ENCODE assay signal across 16 cellular contexts in genomic region chr1:203124546-203125317, GRCh38. TPM values are rescaled to one million over a fixed set of nuclear protein-coding genes. Genes with fewer than 3 reads are reported as not detected.
A peak's percentile ranks its signal among the peaks of the same experiment; 100 is the strongest.
DNase-seq lines count a peak whose midpoint lies in the region; ATAC-seq and TF ChIP-seq lines count a peak whose summit lies in the region.
"Had no signal": no experiment of that assay in that cellular context is flagged by ENCODE, and none has a peak within 500 bp of the region (broad histone marks: within the 10 kb centered on the region; RNA-seq: fewer than 3 reads in every experiment).

No MANE protein-coding gene starts in this region.

- H3K4me1 ChIP-seq in BLaER1 treated with 17β-estradiol and CSF1 and Interleukin-3, amounts not matched to agents 10 nM and 100 nM, result peaks cover 80 to 91% (median 85%) of the 10 kb centered on the region in 10 experiments

- TF ChIP-seq CTCF in fibroblast of the aortic adventitia (IDR thresholded peaks at IDR 0.05; ENCODE audit: insufficient read depth, low read length), result no peak

- no peak overlapping the region for H3K4me3 ChIP-seq in BLaER1 treated with 17β-estradiol and CSF1 and Interleukin-3, amounts not matched to agents 10 nM and 100 nM
- no peak overlapping the region for H3K4me3 ChIP-seq in fibroblast of the aortic adventitia (ENCODE audit: low read depth, low read length)

- peaks cover 31 to 68% (median 38%) of the 10 kb centered on the region in 11 experiments for H3K27me3 ChIP-seq in BLaER1 treated with 17β-estradiol and CSF1 and Interleukin-3, amounts not matched to agents 10 nM and 100 nM

- DNase-seq in ELR (ENCODE audit: low read depth) (peak; percentile 52), RPMI7951 (ENCODE audit: low read depth) (peak; percentile 52), fibroblast of the aortic adventitia (ENCODE audit: low read depth) (peak; percentile 34), NCI-H128 (lab: John Stamatoyannopoulos, UW; ENCODE audit: unreplicated experiment) (no peak)
- DNase-seq: activated CD4-positive, alpha-beta T cell treated with anti-CD3 and anti-CD28 coated beads for 4 hours; activated T-cell treated with anti-CD3 and anti-CD28 coated beads, Interleukin-2, amount 50 U/mL, for 72 hours; NCI-H2029 treated with DMSO at 0.1 percent for 48 hours; NCI-H82; SHP77 had no signal

- H3K9ac ChIP-seq in BLaER1 treated with 17β-estradiol and CSF1 and Interleukin-3, amounts not matched to agents 10 nM and 100 nM, result peak overlapping the region in 2 of 11 experiments; percentile 18 to 45; a peak in 2 of 22 replicates
- H3K9ac ChIP-seq: KMS-11, parathyroid adenoma had no signal

- no peaks in the 10 kb centered on the region for H3K9me3 ChIP-seq in BLaER1 treated with 17β-estradiol and CSF1 and Interleukin-3, amounts not matched to agents 10 nM and 100 nM (replicated peaks in 1 of 11)

- H3K36me3 ChIP-seq in BLaER1 treated with 17β-estradiol and CSF1 and Interleukin-3, amounts not matched to agents 10 nM and 100 nM, result no peaks in the 10 kb centered on the region

- no peak overlapping the region for H3K27ac ChIP-seq in BLaER1 treated with 17β-estradiol and CSF1 and Interleukin-3, amounts not matched to agents 10 nM and 100 nM
- H3K27ac ChIP-seq: C4-2B, KMS-11, parathyroid adenoma had no signal

- no peak for ATAC-seq in GM19023 (IDR thresholded peaks at IDR 0.05; ENCODE audit: unreplicated experiment)
- no peak for ATAC-seq in HG02678 (IDR thresholded peaks at IDR 0.05; ENCODE audit: unreplicated experiment)
- ATAC-seq: activated T-cell treated with anti-CD3 and anti-CD28 coated beads, Interleukin-2, amount 50 U/mL, for 72 hours had no signal

- H3K4me2 ChIP-seq in BLaER1 treated with 17β-estradiol and CSF1 and Interleukin-3, amounts not matched to agents 10 nM and 100 nM, result peak overlapping the region; percentile 69 to 83 (median 75)
- H3K4me2 ChIP-seq: KMS-11 had no signal

- peaks cover 0 to 53% (median 0%) of the 10 kb centered on the region in 11 experiments; a peak in 3 of 22 replicates for H4K20me1 ChIP-seq in BLaER1 treated with 17β-estradiol and CSF1 and Interleukin-3, amounts not matched to agents 10 nM and 100 nM

RNA-seq across cellular contexts. Expression of gene ADORA1, which starts 2.8 kb away (rescaled TPM):
- total RNA-seq in RPMI7951 (2014; rRNA removed; shearing (Covaris generic)), result 15.0 and 16.6 TPM in 2 replicates
- 0.72 and 6.5 TPM in 2 replicates for total RNA-seq in fibroblast of the aortic adventitia (ENCODE audit: low replicate concordance)
- total RNA-seq: activated T-cell treated with anti-CD3 and anti-CD28 coated beads, Interleukin-2, amount 50 U/mL, for 72 hours had no signal

RNA-seq across cellular contexts. Expression of gene MYOG, which starts 38.9 kb away (rescaled TPM):
- not detected in 2 replicates for total RNA-seq in RPMI7951 (2014; rRNA removed; shearing (Covaris generic))
- not detected in 2 replicates for total RNA-seq in fibroblast of the aortic adventitia (ENCODE audit: low replicate concordance)
- total RNA-seq: activated T-cell treated with anti-CD3 and anti-CD28 coated beads, Interleukin-2, amount 50 U/mL, for 72 hours; epithelial cell of proximal tubule had no signal

RNA-seq across cellular contexts. Expression of gene MYBPH, which starts 50.9 kb away (rescaled TPM):
- total RNA-seq in RPMI7951 (2014; rRNA removed; shearing (Covaris generic)), result 0.48 and 1.4 TPM in 2 replicates
- total RNA-seq in fibroblast of the aortic adventitia (ENCODE audit: low replicate concordance), result 0.08 TPM in 1 of 2 replicates, not detected in the other
- total RNA-seq: activated T-cell treated with anti-CD3 and anti-CD28 coated beads, Interleukin-2, amount 50 U/mL, for 72 hours; epithelial cell of proximal tubule had no signal
